ENCODE assay signal across 18 cellular contexts in genomic region chr18:45844938-45845337, GRCh38. TPM values are rescaled to one million over a fixed set of nuclear protein-coding genes. Genes with fewer than 3 reads are reported as not detected.
"Had no signal": no experiment of that assay in that cellular context is flagged by ENCODE, and none has a peak within 500 bp of the region (broad histone marks: within the 10 kb centered on the region; RNA-seq: fewer than 3 reads in every experiment).

No MANE protein-coding gene starts in this region.

- H2AFZ ChIP-seq: parathyroid adenoma had no signal

- H3K27ac ChIP-seq: brain microvascular endothelial cell, parathyroid adenoma, stomach, tibial artery, vagina, VCaP had no signal

- H3K4me1 ChIP-seq: stomach, tibial artery, vagina had no signal

- H3K27me3 ChIP-seq: brain microvascular endothelial cell, tibial artery, vagina had no signal

- H3K4me3 ChIP-seq: stomach, tibial artery, vagina had no signal

- DNase-seq: activated CD4-positive, alpha-beta T cell treated with anti-CD3 and anti-CD28 coated beads for 4 hours; activated CD8-positive, alpha-beta T cell treated with anti-CD3 and anti-CD28 coated beads, Interleukin-2, amount 10 ng/mL, durations not matched to agents 7 days and 5 days; activated naive CD4-positive, alpha-beta T cell treated with anti-CD3 and anti-CD28 coated beads, Interleukin-2, amount 10 ng/mL, durations not matched to agents 7 days and 5 days; dermis blood vessel endothelial cell; endodermal cell; erythroblast; hippocampal formation; stimulated activated CD4-positive, alpha-beta T cell treated with anti-CD3 and anti-CD28 coated beads, Interleukin-15, amount 100 ng/mL, for 24 hours; stimulated activated CD4-positive, alpha-beta T cell treated with anti-CD3 and anti-CD28 coated beads, Interleukin-4, amount 100 ng/mL, for 24 hours; stomach; T1000; tibial artery had no signal

- H3K79me2 ChIP-seq: parathyroid adenoma had no signal

- H3K9ac ChIP-seq: parathyroid adenoma had no signal

- H3K9me3 ChIP-seq: stomach, tibial artery, vagina had no signal

- H3K36me3 ChIP-seq: vagina had no signal

- ATAC-seq: activated CD8-positive, alpha-beta T cell treated with anti-CD3 and anti-CD28 coated beads, Interleukin-2, amount 10 ng/mL, durations not matched to agents 7 days and 5 days; activated T-helper 17 cell treated with anti-CD3 and anti-CD28 coated beads, Interleukin-2, amount 50 U/mL, for 72 hours had no signal

RNA-seq across cellular contexts. Expression of gene SIGLEC15, which starts 19.5 kb away (rescaled TPM):
- total RNA-seq: activated CD8-positive, alpha-beta T cell treated with anti-CD3 and anti-CD28 coated beads, Interleukin-2, amount 10 ng/mL, durations not matched to agents 7 days and 5 days; activated T-helper 17 cell treated with anti-CD3 and anti-CD28 coated beads, Interleukin-2, amount 50 U/mL, for 72 hours; dermis blood vessel endothelial cell; endodermal cell; mesothelial cell of epicardium; vagina had no signal
